Comparison of ENCODE assay signal across 23 cellular contexts in genomic region chr15:61828008-61828407, GRCh38.
DNase-seq lines count a peak whose midpoint lies in the region; ATAC-seq, FAIRE-seq and TF ChIP-seq lines count a peak whose summit lies in the region.
"Had no signal": no experiment of that assay in that cellular context is flagged by ENCODE, and none has a peak within 500 bp of the region (broad histone marks: within the 10 kb centered on the region; RNA-seq: fewer than 3 reads in every experiment).

No MANE protein-coding gene starts in this region.

- H3K36me3 ChIP-seq in RWPE2 (ENCODE audit: low read depth) = no peaks in the 10 kb centered on the region
- H3K36me3 ChIP-seq: ascending aorta, tibial artery had no signal

- no CpG with 5 or more reads among the region's 13 CpGs for WGBS in H9 (ENCODE audit: extremely low coverage, insufficient read length, low lambda C conversion rate)

- H3K27ac ChIP-seq in H9 (ENCODE audit: insufficient read length, low read depth, low read length) = no peak overlapping the region
- no peak overlapping the region for H3K27ac ChIP-seq in RWPE2 (ENCODE audit: poor library complexity, severe bottlenecking)
- H3K27ac ChIP-seq in foreskin keratinocyte = no peak overlapping the region
- H3K27ac ChIP-seq: ascending aorta, KMS-11, tibial artery had no signal

- no peak overlapping the region for H3K56ac ChIP-seq in H9 (ENCODE audit: insufficient read length, low read depth, low read length)

- H4K20me1 ChIP-seq in H9 (ENCODE audit: control insufficient read depth, insufficient read depth, insufficient read length) = no peaks in the 10 kb centered on the region

- no peak overlapping the region for H3K4ac ChIP-seq in H9 (ENCODE audit: low read depth, low read length)

- H3K4me3 ChIP-seq in AG09309 (ENCODE audit: control insufficient read depth, low read depth, low read length) (no peak overlapping the region), RWPE2 (ENCODE audit: severe bottlenecking) (no peak overlapping the region)
- H3K4me3 ChIP-seq: ascending aorta, tibial artery had no signal

- no peak for ATAC-seq in RWPE2 (ENCODE audit: low read depth)
- no peak for ATAC-seq in foreskin keratinocyte
- no peak for ATAC-seq in GM18517 (IDR thresholded peaks at IDR 0.05; ENCODE audit: unreplicated experiment)
- ATAC-seq in GM21526 (IDR thresholded peaks at IDR 0.05; ENCODE audit: low FRiP score, unreplicated experiment) = no peak
- ATAC-seq: stimulated activated naive CD8-positive, alpha-beta T cell treated with anti-CD3 and anti-CD28 coated beads, Interleukin-15, amount 100 ng/mL, for 72 hours; T-cell had no signal

- H2AFZ ChIP-seq in H9 (ENCODE audit: low read length) = no peak overlapping the region

- H3K14ac ChIP-seq in H9 (ENCODE audit: insufficient read depth, low read length) = no peak overlapping the region

- peak; percentile 2 for TF ChIP-seq CTCF in AG09309 (IDR thresholded peaks at IDR 0.05; ENCODE audit: control insufficient read depth, insufficient read depth, low read depth, low read length, missing control alignments)
- TF ChIP-seq CTCF in H9 (conservative IDR thresholded peaks at IDR 0.05) = 0 out of 3 replicates have a peak, but pooled peaks have one; percentile 16
- TF ChIP-seq CTCF in RWPE2 (IDR thresholded peaks at IDR 0.05; ENCODE audit: poor library complexity, severe bottlenecking) = peak; percentile 21
- TF ChIP-seq CTCF in foreskin keratinocyte (conservative IDR thresholded peaks at IDR 0.05) = peak; percentile 33

- no peak for DNase-seq in AG09309 (ENCODE audit: low read depth)
- no peak for DNase-seq in H9
- DNase-seq in RWPE2 (ENCODE audit: low spot score) = no peak
- DNase-seq in foreskin keratinocyte = no peak
- no peak for DNase-seq in RCC 7860 (ENCODE audit: low spot score)
- no peak for DNase-seq in DMS114 treated with DMSO at 0.1 percent for 48 hours (lab: John Stamatoyannopoulos, UW; ENCODE audit: unreplicated experiment)
- DNase-seq: activated CD4-positive, alpha-beta memory T cell treated with anti-CD3 and anti-CD28 coated beads, Interleukin-2, amount 10 ng/mL, durations not matched to agents 7 days and 5 days; activated CD4-positive, CD25-positive, alpha-beta regulatory T cell treated with anti-CD3 and anti-CD28 coated beads, Interleukin-2, amount 50 U/mL, for 72 hours; activated effector memory CD4-positive, alpha-beta T cell treated with Interleukin-2 at 50 U/mL for 16 hours; activated naive CD8-positive, alpha-beta T cell treated with anti-CD3 and anti-CD28 coated beads for 36 hours; mammary epithelial cell; NCI-H146; NCI-H526 treated with DMSO at 0.1 percent for 48 hours; SHP77; stimulated activated CD4-positive, alpha-beta T cell treated with anti-CD3 and anti-CD28 coated beads, Interleukin-15, amount 100 ng/mL, for 24 hours; stimulated activated naive CD8-positive, alpha-beta T cell treated with anti-CD3 and anti-CD28 coated beads, Interleukin-15, amount 100 ng/mL, for 72 hours; T-cell; tibial artery had no signal

- H3K27me3 Mint-ChIP-seq in H9 (ENCODE audit: low read depth) = no peaks in the 10 kb centered on the region; the same call in 1 of the 2 replicates

- no peak overlapping the region for H3K27ac Mint-ChIP-seq in H9
- H3K27ac Mint-ChIP-seq: activated CD4-positive, alpha-beta memory T cell treated with anti-CD3 and anti-CD28 coated beads, Interleukin-2, amount 10 ng/mL, durations not matched to agents 7 days and 5 days; activated naive CD8-positive, alpha-beta T cell treated with anti-CD3 and anti-CD28 coated beads for 36 hours; T-cell had no signal

- no peak overlapping the region for H2BK12ac ChIP-seq in H9 (ENCODE audit: insufficient read length, low read depth, low read length)

- no peak overlapping the region for H2BK120ac ChIP-seq in H9 (ENCODE audit: low read depth, low read length, poor library complexity, severe bottlenecking)

- H3K18ac ChIP-seq in H9 (ENCODE audit: insufficient read length, low read depth, low read length) = no peak overlapping the region

- H3K4me3 Mint-ChIP-seq in H9 = no peak overlapping the region
- H3K4me3 Mint-ChIP-seq: activated CD4-positive, alpha-beta memory T cell treated with anti-CD3 and anti-CD28 coated beads, Interleukin-2, amount 10 ng/mL, durations not matched to agents 7 days and 5 days; activated naive CD8-positive, alpha-beta T cell treated with anti-CD3 and anti-CD28 coated beads for 36 hours; central memory CD8-positive, alpha-beta T cell; stimulated activated naive CD8-positive, alpha-beta T cell treated with anti-CD3 and anti-CD28 coated beads, Interleukin-15, amount 100 ng/mL, for 72 hours; T-cell had no signal

- no peaks in the 10 kb centered on the region for H3K79me2 ChIP-seq in H9 (ENCODE audit: insufficient read depth, low read length)

- H4K5ac ChIP-seq in H9 (ENCODE audit: insufficient read length, low read depth, low read length) = no peak overlapping the region

- H3K4me2 ChIP-seq in H9 (ENCODE audit: insufficient read depth, insufficient read length, low read length) = no peak overlapping the region
- H3K4me2 ChIP-seq: KMS-11 had no signal

- no peaks in the 10 kb centered on the region for H3K4me1 ChIP-seq in H9 (ENCODE audit: insufficient read depth, low read length)
- H3K4me1 ChIP-seq in RWPE2 (ENCODE audit: insufficient read depth, poor library complexity, severe bottlenecking) = no peaks in the 10 kb centered on the region
- H3K4me1 ChIP-seq in foreskin keratinocyte = no peaks in the 10 kb centered on the region
- H3K4me1 ChIP-seq: ascending aorta, tibial artery had no signal

- no peak overlapping the region for H3T11ph ChIP-seq in H9 (ENCODE audit: low read length)

- H3K9ac ChIP-seq in H9 (ENCODE audit: extremely low read depth, insufficient read length, low read length) = no peak overlapping the region
- H3K9ac ChIP-seq: KMS-11 had no signal

- no peak overlapping the region for H2BK20ac ChIP-seq in H9 (ENCODE audit: low read depth, low read length, poor library complexity, severe bottlenecking)

- H3K79me1 ChIP-seq in H9 (ENCODE audit: insufficient read depth, low read depth, low read length, poor library complexity, severe bottlenecking) = no peaks in the 10 kb centered on the region

- peaks cover 13 to 14% of the 10 kb centered on the region in 2 experiments for H3K4me1 Mint-ChIP-seq in H9
- H3K4me1 Mint-ChIP-seq: activated naive CD8-positive, alpha-beta T cell treated with anti-CD3 and anti-CD28 coated beads for 36 hours; central memory CD8-positive, alpha-beta T cell had no signal

- FAIRE-seq in RCC 7860 (lab: Jason Lieb, UNC) = no peak

- H4K8ac ChIP-seq in H9 (replicated peaks; ENCODE audit: insufficient read length, low read depth, low read length) = no peak overlapping the region

- no peak overlapping the region for H4K91ac ChIP-seq in H9 (ENCODE audit: insufficient read length, low read depth, low read length)

- no peaks in the 10 kb centered on the region for H3K36me3 Mint-ChIP-seq in H9 (ENCODE audit: insufficient read depth in 1 of 3, low read depth in 3 of 3)
- H3K36me3 Mint-ChIP-seq: activated naive CD8-positive, alpha-beta T cell treated with anti-CD3 and anti-CD28 coated beads for 36 hours; T-cell had no signal

- H3K9me3 Mint-ChIP-seq in H9 = no peaks in the 10 kb centered on the region
- H3K9me3 Mint-ChIP-seq: activated CD4-positive, alpha-beta memory T cell treated with anti-CD3 and anti-CD28 coated beads, Interleukin-2, amount 10 ng/mL, durations not matched to agents 7 days and 5 days; activated naive CD8-positive, alpha-beta T cell treated with anti-CD3 and anti-CD28 coated beads for 36 hours; central memory CD8-positive, alpha-beta T cell; stimulated activated naive CD8-positive, alpha-beta T cell treated with anti-CD3 and anti-CD28 coated beads, Interleukin-15, amount 100 ng/mL, for 72 hours; T-cell had no signal

- H3K27me3 ChIP-seq in H9 (ENCODE audit: insufficient read depth, low read length) = no peaks in the 10 kb centered on the region
- no peaks in the 10 kb centered on the region for H3K27me3 ChIP-seq in RWPE2 (ENCODE audit: insufficient read depth, poor library complexity, severe bottlenecking)
- H3K27me3 ChIP-seq in foreskin keratinocyte = no peaks in the 10 kb centered on the region
- H3K27me3 ChIP-seq: ascending aorta had no signal

- no peak overlapping the region for H2AK5ac ChIP-seq in H9 (ENCODE audit: insufficient read length, low read length)

- no peak overlapping the region for H3K23ac ChIP-seq in H9 (ENCODE audit: insufficient read length, low read depth, low read length)

- H3K23me2 ChIP-seq in H9 (ENCODE audit: insufficient read length, low read depth, low read length, poor library complexity, severe bottlenecking) = no peaks in the 10 kb centered on the region

- H3K9me3 ChIP-seq in H9 (ENCODE audit: control insufficient read depth, low read depth, low read length) = no peaks in the 10 kb centered on the region
- H3K9me3 ChIP-seq in RWPE2 (ENCODE audit: severe bottlenecking) = no peaks in the 10 kb centered on the region
- H3K9me3 ChIP-seq: ascending aorta, tibial artery had no signal

- H2BK15ac ChIP-seq in H9 (ENCODE audit: low read depth, low read length) = no peak overlapping the region

- no peak overlapping the region for H2BK5ac ChIP-seq in H9 (ENCODE audit: insufficient read length, low read length)
